ENCODE assay signal across 2 cellular contexts in genomic region chr13:32585625-32586021, GRCh38.
TF ChIP-seq lines count a peak whose summit lies in the region.

No MANE protein-coding gene starts in this region.

TF ChIP-seq in SK-N-SH, 30 proteins besides CTCF, POLR2A, EP300 and RAD21 (continued from another document):
- no peak for TF ChIP-seq RFX5 (IDR thresholded peaks at IDR 0.05; ENCODE audit: low read length)
- no peak for TF ChIP-seq MEF2A (IDR thresholded peaks at IDR 0.05; ENCODE audit: borderline replicate concordance, low read depth)
- TF ChIP-seq PBX3 (IDR thresholded peaks at IDR 0.05), result no peak
- no peak for TF ChIP-seq MXI1 (IDR thresholded peaks at IDR 0.05; ENCODE audit: low read depth, low read length)
- TF ChIP-seq USF1 (IDR thresholded peaks at IDR 0.05; ENCODE audit: borderline replicate concordance, low read depth), result no peak
- no peak for TF ChIP-seq GABPA (IDR thresholded peaks at IDR 0.05; ENCODE audit: low read depth)
- no peak for TF ChIP-seq GATA2 (CRISPR knock-in tag; IDR thresholded peaks at IDR 0.05)
- TF ChIP-seq TCF12 (IDR thresholded peaks at IDR 0.05), result no peak
- no peak for TF ChIP-seq MAX (IDR thresholded peaks at IDR 0.05; ENCODE audit: low read depth)
- no peak for TF ChIP-seq TAF1 (IDR thresholded peaks at IDR 0.05; ENCODE audit: borderline replicate concordance, low read depth, low read length)
- TF ChIP-seq RXRA (IDR thresholded peaks at IDR 0.05; ENCODE audit: borderline replicate concordance, low read depth), result no peak
- no peak for TF ChIP-seq ELF1 (IDR thresholded peaks at IDR 0.05)
- TF ChIP-seq SIN3A (IDR thresholded peaks at IDR 0.05; ENCODE audit: borderline replicate concordance, low read depth, low read length), result no peak
- no peak for TF ChIP-seq FOSL2 (IDR thresholded peaks at IDR 0.05; ENCODE audit: borderline replicate concordance, low read depth)
- no peak for TF ChIP-seq FOXJ3 (CRISPR knock-in tag; IDR thresholded peaks at IDR 0.05)
- TF ChIP-seq JUND (IDR thresholded peaks at IDR 0.05), result no peak
- no peak for TF ChIP-seq FOXM1 (IDR thresholded peaks at IDR 0.05; ENCODE audit: low read depth)

TF ChIP-seq in SK-N-SH treated with all-trans-retinoic acid at 6 μM for 48 hours, 23 proteins besides CTCF, POLR2A, EP300 and RAD21 (continued from another document):
- TF ChIP-seq ZFP30 (CRISPR knock-in tag; IDR thresholded peaks at IDR 0.05) (no peak), SNAI2 (CRISPR knock-in tag; IDR thresholded peaks at IDR 0.05) (no peak), CSRNP3 (CRISPR knock-in tag; IDR thresholded peaks at IDR 0.05) (no peak), POU6F1 (CRISPR knock-in tag; IDR thresholded peaks at IDR 0.05; ENCODE audit: borderline replicate concordance, low read depth) (no peak), OSR1 (CRISPR knock-in tag; IDR thresholded peaks at IDR 0.05) (no peak)
TF ChIP-seq in SK-N-SH treated with all-trans-retinoic acid at 6 μM for 48 hours: peak in this region for 0.
